ENCODE assay signal across 8 cellular contexts in genomic region chr16:88453217-88453531, GRCh38. TPM values are rescaled to one million over a fixed set of nuclear protein-coding genes. Genes with fewer than 3 reads are reported as not detected.
DNase-seq lines count a peak whose midpoint lies in the region; ATAC-seq and TF ChIP-seq lines count a peak whose summit lies in the region.

Gene ZFPM1, plus strand, starts transcription at chr16:88453280. Its CDS starts 359 bp downstream, at chr16:88453639.

- no peak for TF ChIP-seq CTCF in thoracic aorta (IDR thresholded peaks at IDR 0.05)

- no peaks in the 10 kb centered on the region for H3K27me3 ChIP-seq in thoracic aorta (replicated peaks; ENCODE audit: insufficient read depth)

- no peaks in the 10 kb centered on the region for H3K9me3 ChIP-seq in thoracic aorta

- peaks cover 29% of the 10 kb centered on the region for H3K4me1 Mint-ChIP-seq in activated CD4-positive, alpha-beta memory T cell treated with anti-CD3 and anti-CD28 coated beads for 36 hours (ENCODE audit: low read depth)
- H3K4me1 Mint-ChIP-seq in immature natural killer cell = peaks cover 33 to 34% of the 10 kb centered on the region in 2 donors

- in situ Hi-C loops in G401 (cut with HindIII; ENCODE audit: low sequenced_read_pairs) = no loop called here

- peak within 1 kb of the TSS; percentile 52 to 65 for H3K27ac ChIP-seq in thoracic aorta

- ATAC-seq in activated CD4-positive, CD25-positive, alpha-beta regulatory T cell treated with anti-CD3 and anti-CD28 coated beads, Interleukin-2, amount 50 U/mL, for 24 hours = peak; percentile 36 to 47
- ATAC-seq in thoracic aorta (ENCODE audit: insufficient number of reproducible peaks, low FRiP score, low read depth) (no peak), GM18520 (IDR thresholded peaks at IDR 0.05; ENCODE audit: unreplicated experiment) (no peak)

- H3K36me3 ChIP-seq in thoracic aorta = no peaks in the 10 kb centered on the region

- DNase-seq in activated CD4-positive, CD25-positive, alpha-beta regulatory T cell (lab: John Stamatoyannopoulos, UW) = no peak
- no peak for DNase-seq in activated CD4-positive, alpha-beta memory T cell treated with anti-CD3 and anti-CD28 coated beads for 36 hours
- DNase-seq in immature natural killer cell = no peak
- DNase-seq in thoracic aorta (ENCODE audit: low spot score) = no peak
- no peak for DNase-seq in NCI-H2107 treated with DMSO at 0.1 percent for 48 hours (lab: John Stamatoyannopoulos, UW; ENCODE audit: unreplicated experiment)
- DNase-seq in G401 (ENCODE audit: low spot score) = no peak

- no peaks in the 10 kb centered on the region for H3K27me3 Mint-ChIP-seq in activated CD4-positive, alpha-beta memory T cell treated with anti-CD3 and anti-CD28 coated beads for 36 hours
- H3K27me3 Mint-ChIP-seq in immature natural killer cell (ENCODE audit: low read depth in 3 of 3) = peaks cover 18 to 38% (median 19%) of the 10 kb centered on the region in 3 donors

- H3K4me3 ChIP-seq in thoracic aorta = peak within 1 kb of the TSS; percentile 87

- peak within 1 kb of the TSS; percentile 84 for H3K27ac Mint-ChIP-seq in activated CD4-positive, alpha-beta memory T cell treated with anti-CD3 and anti-CD28 coated beads for 36 hours
- H3K27ac Mint-ChIP-seq in immature natural killer cell = peak within 1 kb of the TSS; percentile 69 to 99 (median 93)

- no peaks in the 10 kb centered on the region for H3K9me3 Mint-ChIP-seq in activated CD4-positive, alpha-beta memory T cell treated with anti-CD3 and anti-CD28 coated beads for 36 hours
- no peaks in the 10 kb centered on the region for H3K9me3 Mint-ChIP-seq in immature natural killer cell

- CTCF ChIA-PET in activated CD4-positive, alpha-beta memory T cell treated with anti-CD3 and anti-CD28 coated beads for 36 hours (lab: Charles Lee) = no interaction called here

- no peaks in the 10 kb centered on the region for H3K36me3 Mint-ChIP-seq in activated CD4-positive, alpha-beta memory T cell treated with anti-CD3 and anti-CD28 coated beads for 36 hours
- no peaks in the 10 kb centered on the region for H3K36me3 Mint-ChIP-seq in immature natural killer cell

- peaks cover 18 to 34% of the 10 kb centered on the region in 2 donors for H3K4me1 ChIP-seq in thoracic aorta (ENCODE audit: control insufficient read depth in 1 of 2, low read depth in 2 of 2)

- POLR2A ChIA-PET in activated CD4-positive, alpha-beta memory T cell treated with anti-CD3 and anti-CD28 coated beads for 36 hours (lab: Charles Lee) = no interaction called here

- intact Hi-C loops in activated CD4-positive, alpha-beta memory T cell treated with anti-CD3 and anti-CD28 coated beads for 36 hours (cut with micrococcal nuclease) = loop anchor here (2.0 to 10.0 kb wide), 5 partner anchors 16 to 1066 kb away; partner anchors contain the start of gene ZC3H18

- peak within 1 kb of the TSS; percentile 88 for H3K4me3 Mint-ChIP-seq in activated CD4-positive, alpha-beta memory T cell treated with anti-CD3 and anti-CD28 coated beads for 36 hours
- H3K4me3 Mint-ChIP-seq in immature natural killer cell = peak within 1 kb of the TSS; percentile 94 to 100 (median 95)

RNA-seq across cellular contexts. Expression of gene ZFPM1, which starts in this region (rescaled TPM):
- 10 to 100 TPM; 11.6 to 12.0 TPM for total RNA-seq in activated CD4-positive, alpha-beta memory T cell treated with anti-CD3 and anti-CD28 coated beads for 36 hours
- under 1 TPM in 2 of 3 donors, not detected in 1; 0.14 to 0.75 TPM for polyA plus RNA-seq in immature natural killer cell
- total RNA-seq in thoracic aorta = 1 to 10 TPM; 1.8 to 2.5 TPM
- 0.55 and 1.2 TPM in 2 replicates for total RNA-seq in G401 (2014; rRNA removed; shearing (Covaris generic))

Comparison
In these comparisons a context has a peak if more than half of its experiments do, and no peak if none do; other contexts are left out.
1. ATAC-seq: peak in activated CD4-positive, CD25-positive, alpha-beta regulatory T cell treated with anti-CD3 and anti-CD28 coated beads, Interleukin-2, amount 50 U/mL, for 24 hours (2 of 2); none in thoracic aorta (single experiment) and GM18520 (single experiment).